22 cellular contexts compared by ENCODE assay signal in genomic region chr18:8898990-8899389, GRCh38.
DNase-seq lines count a peak whose midpoint lies in the region; ATAC-seq and TF ChIP-seq lines count a peak whose summit lies in the region.
"Had no signal": no experiment of that assay in that cellular context is flagged by ENCODE, and none has a peak within 500 bp of the region (broad histone marks: within the 10 kb centered on the region; RNA-seq: fewer than 3 reads in every experiment).

No MANE protein-coding gene starts in this region.

- no peak overlapping the region for H3K4me3 Mint-ChIP-seq in nephron
- no peak overlapping the region for H3K4me3 Mint-ChIP-seq in naive thymus-derived CD4-positive, alpha-beta T cell
- H3K4me3 Mint-ChIP-seq: activated CD4-positive, alpha-beta memory T cell treated with anti-CD3 and anti-CD28 coated beads for 36 hours; brain had no signal

- no peaks in the 10 kb centered on the region for H3K36me3 Mint-ChIP-seq in nephron (ENCODE audit: low read depth)
- H3K36me3 Mint-ChIP-seq in naive thymus-derived CD4-positive, alpha-beta T cell = peaks cover 0 to 3% (median 0%) of the 10 kb centered on the region in 5 donors
- H3K36me3 Mint-ChIP-seq: activated CD4-positive, alpha-beta memory T cell treated with anti-CD3 and anti-CD28 coated beads for 36 hours; brain had no signal

- TF ChIP-seq POLR2A in body of pancreas (IDR thresholded peaks at IDR 0.05) (no peak), esophagus squamous epithelium (IDR thresholded peaks at IDR 0.05) (no peak)

- no peaks in the 10 kb centered on the region for H3K4me1 ChIP-seq in body of pancreas
- H3K4me1 ChIP-seq in naive thymus-derived CD4-positive, alpha-beta T cell (ENCODE audit: control insufficient read depth in 2 of 2, insufficient read depth in 2 of 2, low read length in 2 of 2) = no peaks in the 10 kb centered on the region
- H3K4me1 ChIP-seq in esophagus squamous epithelium = no peaks in the 10 kb centered on the region
- H3K4me1 ChIP-seq: left ventricle myocardium inferior, suprapubic skin had no signal

- intact Hi-C loops in body of pancreas (cut with DNase I) = no loop called here
- intact Hi-C loops in naive thymus-derived CD4-positive, alpha-beta T cell (cut with micrococcal nuclease) = no loop called here
- intact Hi-C loops in esophagus squamous epithelium (cut with DNase I) = no loop called here

- peaks cover 20% of the 10 kb centered on the region for H3K9me3 Mint-ChIP-seq in nephron
- peaks cover 0 to 20% (median 2%) of the 10 kb centered on the region in 11 donors for H3K9me3 Mint-ChIP-seq in naive thymus-derived CD4-positive, alpha-beta T cell
- H3K9me3 Mint-ChIP-seq: activated CD4-positive, alpha-beta memory T cell treated with anti-CD3 and anti-CD28 coated beads for 36 hours had no signal

- TF ChIP-seq CTCF in GM12872 (IDR thresholded peaks at IDR 0.05; ENCODE audit: insufficient read depth, low read depth, low read length) (0 out of 3 replicates have a peak, but pooled peaks have one; percentile 8), body of pancreas (IDR thresholded peaks at IDR 0.05) (no peak), nephron (IDR thresholded peaks at IDR 0.05; ENCODE audit: unreplicated experiment in 3 of 3) (no peak), esophagus squamous epithelium (IDR thresholded peaks at IDR 0.05) (no peak)

- no peaks in the 10 kb centered on the region for H3K27me3 Mint-ChIP-seq in nephron (ENCODE audit: low read depth)
- peaks cover 4 to 40% (median 18%) of the 10 kb centered on the region in 5 donors for H3K27me3 Mint-ChIP-seq in naive thymus-derived CD4-positive, alpha-beta T cell

- H3K4me1 Mint-ChIP-seq in nephron = peaks cover 19% of the 10 kb centered on the region
- H3K4me1 Mint-ChIP-seq in naive thymus-derived CD4-positive, alpha-beta T cell = no peaks in the 10 kb centered on the region

- H3K4me3 ChIP-seq in body of pancreas = no peak overlapping the region
- no peak overlapping the region for H3K4me3 ChIP-seq in naive thymus-derived CD4-positive, alpha-beta T cell (ENCODE audit: low read length)
- no peak overlapping the region for H3K4me3 ChIP-seq in esophagus squamous epithelium
- H3K4me3 ChIP-seq: left ventricle myocardium inferior, SJSA1, suprapubic skin had no signal

- no peak for ATAC-seq in body of pancreas
- ATAC-seq in naive thymus-derived CD4-positive, alpha-beta T cell = no peak

- CTCF ChIA-PET in naive thymus-derived CD4-positive, alpha-beta T cell (lab: Charles Lee) = no interaction called here

- no peaks in the 10 kb centered on the region for H3K36me3 ChIP-seq in body of pancreas (replicated peaks in 1 of 2; ENCODE audit: insufficient read depth in 1 of 2, low read depth in 2 of 2)
- no peaks in the 10 kb centered on the region for H3K36me3 ChIP-seq in naive thymus-derived CD4-positive, alpha-beta T cell (ENCODE audit: control insufficient read depth in 2 of 3, insufficient read depth in 3 of 3, low read length in 3 of 3)
- no peaks in the 10 kb centered on the region for H3K36me3 ChIP-seq in esophagus squamous epithelium
- H3K36me3 ChIP-seq: left ventricle myocardium inferior, SJSA1, suprapubic skin had no signal

- H3K27ac ChIP-seq in body of pancreas (no peak overlapping the region), esophagus squamous epithelium (no peak overlapping the region)
- no peak overlapping the region for H3K27ac ChIP-seq in naive thymus-derived CD4-positive, alpha-beta T cell (ENCODE audit: low read depth, low read length)
- H3K27ac ChIP-seq: left ventricle myocardium inferior, SJSA1, suprapubic skin had no signal

- peak; percentile 29 for DNase-seq in NCI-H2171 (lab: John Stamatoyannopoulos, UW)
- peak in 3 of 4 donors; percentile 11 to 46 (median 23) for DNase-seq in body of pancreas
- DNase-seq in EL = no peak
- no peak for DNase-seq in naive thymus-derived CD4-positive, alpha-beta T cell
- DNase-seq in superior temporal gyrus (ENCODE audit: extremely low spot score) = no peak
- DNase-seq in esophagus squamous epithelium (lab: John Stamatoyannopoulos, UW) = no peak
- DNase-seq: activated CD4-positive, alpha-beta memory T cell treated with anti-CD3 and anti-CD28 coated beads for 36 hours; activated naive CD4-positive, alpha-beta T cell treated with anti-CD3 and anti-CD28 coated beads, Interleukin-2, amount 50 U/mL, for 16 hours; activated T-cell treated with anti-CD3 and anti-CD28 coated beads, Interleukin-2, amount 50 U/mL, for 1 hour; COR-L47; foreskin melanocyte; left ventricle myocardium inferior; NCI-H1436 treated with DMSO at 0.1 percent for 48 hours; NCI-H345; OCI-M1; stimulated activated CD4-positive, alpha-beta T cell treated with anti-CD3 and anti-CD28 coated beads, Interleukin-4, amount 100 ng/mL, for 4 hours; T-helper 2 cell had no signal

- H3K27me3 ChIP-seq in body of pancreas = no peaks in the 10 kb centered on the region
- H3K27me3 ChIP-seq in naive thymus-derived CD4-positive, alpha-beta T cell (ENCODE audit: control insufficient read depth in 2 of 2, insufficient read depth in 2 of 2, low read length in 2 of 2) = no peaks in the 10 kb centered on the region
- peaks cover 0 to 6% (median 0%) of the 10 kb centered on the region in 4 donors for H3K27me3 ChIP-seq in esophagus squamous epithelium
- H3K27me3 ChIP-seq: SJSA1 had no signal

- H3K9me3 ChIP-seq in body of pancreas (peaks cover 0 to 5% (median 0%) of the 10 kb centered on the region in 3 donors), esophagus squamous epithelium (no peaks in the 10 kb centered on the region)
- no peaks in the 10 kb centered on the region for H3K9me3 ChIP-seq in naive thymus-derived CD4-positive, alpha-beta T cell (ENCODE audit: control insufficient read depth in 2 of 3, low read length in 3 of 3)
- H3K9me3 ChIP-seq: SJSA1, suprapubic skin had no signal

- peak overlapping the region in 2 of 3 experiments; percentile 30 to 70 for H3K27ac Mint-ChIP-seq in nephron
- H3K27ac Mint-ChIP-seq in naive thymus-derived CD4-positive, alpha-beta T cell = no peak overlapping the region
- H3K27ac Mint-ChIP-seq: activated CD4-positive, alpha-beta memory T cell treated with anti-CD3 and anti-CD28 coated beads for 36 hours had no signal

- 46 to 47% methylated on average over 2 to 3 of the region's 3 CpGs for WGBS in body of pancreas, 2 donors
- 80 to 86% methylated on average over 1 of the region's 3 CpGs for WGBS in esophagus squamous epithelium, 2 donors

- POLR2A ChIA-PET in naive thymus-derived CD4-positive, alpha-beta T cell (lab: Charles Lee) = no interaction called here

Comparison
In these comparisons a context has a peak if more than half of its experiments do, and no peak if none do; other contexts are left out.
1. DNase-seq: peak in NCI-H2171 (single experiment) and body of pancreas (3 of 4); none in EL (single experiment), naive thymus-derived CD4-positive, alpha-beta T cell (0 of 9), superior temporal gyrus (single experiment) and esophagus squamous epithelium (single experiment).
2. H3K27ac Mint-ChIP-seq: peak in nephron (2 of 3); none in naive thymus-derived CD4-positive, alpha-beta T cell (0 of 9).